34 cellular contexts compared by ENCODE assay signal in the genomic region with DNA sequence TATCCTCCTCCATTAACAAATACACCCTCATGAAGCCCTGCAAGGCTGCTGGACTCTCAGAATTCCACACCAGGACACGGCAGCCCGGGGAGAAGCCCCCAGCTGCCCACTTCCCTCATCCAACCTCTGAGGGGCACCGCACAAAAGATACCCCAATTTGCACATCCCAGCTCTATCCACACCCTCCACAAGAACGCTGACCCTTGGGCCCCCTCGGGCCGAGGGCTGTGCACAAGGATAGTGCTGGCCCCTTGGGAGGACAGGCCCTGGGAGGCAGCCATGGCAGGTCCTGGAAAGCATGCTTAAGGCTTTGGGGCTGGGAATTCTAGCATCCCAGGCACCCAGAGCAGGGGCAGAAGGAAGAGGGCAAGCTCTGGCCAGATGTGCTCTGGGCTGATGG.
"Had no signal": no experiment of that assay in that cellular context is flagged by ENCODE, and none has a peak within 500 bp of the region (broad histone marks: within the 10 kb centered on the region; RNA-seq: fewer than 3 reads in every experiment).

No MANE protein-coding gene starts in this region.

- H3K27me3 ChIP-seq: MG63 had no signal

- H3K36me3 ChIP-seq: MG63 had no signal

- DNase-seq: Karpas-422, Kasumi-1, KG1, MG63, MM.1S, NCI-H1048, NCI-H1092, NCI-H1092 treated with DMSO at 0.1 percent for 48 hours, NCI-H1105, NCI-H1105 treated with DMSO at 0.1 percent for 48 hours, NCI-H1417, NCI-H1417 treated with DMSO at 0.1 percent for 48 hours, NCI-H1436, NCI-H1436 treated with DMSO at 0.1 percent for 48 hours, NCI-H146, NCI-H1694, NCI-H1694 treated with DMSO at 0.1 percent for 48 hours, NCI-H187, NCI-H187 treated with DMSO at 0.1 percent for 48 hours, NCI-H1930, NCI-H2029, NCI-H2029 treated with DMSO at 0.1 percent for 48 hours, NCI-H2081, NCI-H2081 treated with DMSO at 0.1 percent for 48 hours, NCI-H2107, NCI-H2171, NCI-H2171 treated with DMSO at 0.1 percent for 48 hours, NCI-H2227 treated with DMSO at 0.1 percent for 48 hours, NCI-H226, NCI-H345, NCI-H446, NCI-H446 treated with DMSO at 0.1 percent for 48 hours, NCI-H510A had no signal

- H3K9me3 ChIP-seq: MG63 had no signal

- H3K4me3 ChIP-seq: MG63 had no signal

- H3K9ac ChIP-seq: KMS-11 had no signal

- H3K27ac ChIP-seq: KMS-11 had no signal

- H3K4me2 ChIP-seq: KMS-11 had no signal
